In the genomic region with DNA sequence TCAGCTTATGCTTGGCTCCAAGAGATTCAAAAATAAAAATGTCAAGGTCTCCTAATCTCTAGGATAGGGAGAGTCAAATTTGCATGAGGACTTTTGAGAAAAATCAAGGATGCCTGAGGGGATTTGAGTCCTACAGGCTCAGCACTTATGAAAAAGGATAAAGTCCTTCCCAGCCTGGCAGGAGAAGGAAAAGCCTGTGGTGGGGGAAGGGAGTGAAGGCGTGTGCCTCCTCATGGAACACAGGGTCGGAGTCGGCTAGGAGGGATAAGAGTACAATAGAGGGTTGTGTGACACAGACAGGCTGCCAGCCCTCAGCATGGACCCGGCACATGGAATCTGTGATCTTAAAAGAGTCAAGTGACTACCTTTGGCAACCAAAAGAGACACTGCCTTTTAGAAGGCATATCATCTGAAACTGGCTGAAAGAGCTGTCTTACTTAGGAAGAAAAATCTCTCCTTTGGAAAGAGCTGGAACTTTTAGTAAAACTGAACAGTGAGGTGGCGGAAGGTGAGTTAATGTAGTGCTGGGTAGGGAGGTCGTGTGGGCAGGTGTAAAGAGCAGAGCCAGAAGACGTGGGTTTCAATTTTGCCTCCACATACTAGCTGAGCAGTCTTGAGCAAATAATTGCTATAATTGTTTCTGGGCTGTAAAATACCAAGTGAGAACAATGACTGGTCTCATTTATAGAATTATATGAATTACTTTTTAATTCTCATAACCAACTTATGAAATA, we compare ENCODE assay signal across 13 cellular contexts. TPM values are rescaled to one million over a fixed set of nuclear protein-coding genes. Genes with fewer than 3 reads are reported as not detected.
A peak's percentile ranks its signal among the peaks of the same experiment; 100 is the strongest.
DNase-seq lines count a peak whose midpoint lies in the region; TF ChIP-seq lines count a peak whose summit lies in the region.
"Had no signal": no experiment of that assay in that cellular context is flagged by ENCODE, and none has a peak within 500 bp of the region (broad histone marks: within the 10 kb centered on the region; RNA-seq: fewer than 3 reads in every experiment).

No MANE protein-coding gene starts in this region.

- CTCF ChIA-PET in HEK293 (lab: Yijun Ruan, JAX) = interaction anchor here (1.8 kb wide), 1 partner anchor 154 kb away, joined by 5 read pairs; no protein-coding TSS in a partner anchor
- CTCF ChIA-PET in SK-N-SH (lab: Yijun Ruan, JAX) = interaction anchor here (0.6 to 1.3 kb wide), 3 partner anchors 10 to 317 kb away, joined by 3 read pairs; no protein-coding TSS in a partner anchor

- H4K20me1 ChIP-seq in SK-N-SH (ENCODE audit: insufficient read depth) = no peaks in the 10 kb centered on the region
- H4K20me1 ChIP-seq: BLaER1 had no signal

- H3K4me3 ChIP-seq in HEK293 (ENCODE audit: low read depth, low read length) (no peak overlapping the region), SK-N-SH (ENCODE audit: low read depth in 2 of 2, low read length in 1 of 2) (no peak overlapping the region)
- H3K4me3 ChIP-seq: BLaER1, sigmoid colon had no signal

- no peaks in the 10 kb centered on the region for H3K27me3 ChIP-seq in SK-N-SH (ENCODE audit: insufficient read depth)
- H3K27me3 ChIP-seq: BLaER1, sigmoid colon had no signal

- no peak overlapping the region; the same call in 1 of the 2 replicates for H3K27ac ChIP-seq in HEK293 (ENCODE audit: extremely low read depth, low read depth, low read length)
- H3K27ac ChIP-seq in caudate nucleus (ENCODE audit: low read depth, low read length) = peak overlapping the region; percentile 52
- no peak overlapping the region for H3K27ac ChIP-seq in SK-N-SH (ENCODE audit: low read depth in 2 of 2, low read length in 1 of 2)
- H3K27ac ChIP-seq: BLaER1, sigmoid colon had no signal

- DNase-seq in Ammon's horn (ENCODE audit: low spot score) = peak; percentile 21
- peak in 12 of 61 donors; percentile 3 to 75 (median 20) for DNase-seq in caudate nucleus (lab: John Stamatoyannopoulos, UW)
- peak; percentile 14 for DNase-seq in mucosa of gallbladder (ENCODE audit: low spot score)
- no peak for DNase-seq in NCI-H524 treated with DMSO at 0.1 percent for 48 hours (lab: John Stamatoyannopoulos, UW)
- DNase-seq in activated CD8-positive, alpha-beta memory T cell treated with anti-CD3 and anti-CD28 coated beads for 24 hours = no peak
- no peak for DNase-seq in NCI-H748 treated with DMSO at 0.1 percent for 48 hours (lab: John Stamatoyannopoulos, UW)
- DNase-seq in SK-N-SH = no peak
- DNase-seq: activated gamma-delta T cell; central memory CD4-positive, alpha-beta T cell; IMR-90; sigmoid colon had no signal

- TF ChIP-seq EP300 in SK-N-SH (IDR thresholded peaks at IDR 0.05; ENCODE audit: borderline replicate concordance in 1 of 2, low read depth in 1 of 2, low read length in 1 of 2) = no peak

- WGBS in SK-N-SH (ENCODE audit: low lambda C conversion rate) = 87% methylated on average over 7 of the region's 7 CpGs

- POLR2A ChIA-PET in HEK293 (lab: Yijun Ruan, JAX) = no interaction called here
- POLR2A ChIA-PET in SK-N-SH (lab: Yijun Ruan, JAX) = no interaction called here

- TF ChIP-seq CTCF in HEK293 (tag by site-specific recombination; IDR thresholded peaks at IDR 0.05) (no peak), SK-N-SH (IDR thresholded peaks at IDR 0.05) (no peak)

- H3K4me2 ChIP-seq in SK-N-SH = no peak overlapping the region
- H3K4me2 ChIP-seq: BLaER1 had no signal

- no peaks in the 10 kb centered on the region for H3K9me2 ChIP-seq in SK-N-SH

- no peak overlapping the region for H2AFZ ChIP-seq in SK-N-SH (ENCODE audit: low read depth)

- H3F3A ChIP-seq in SK-N-SH (replicated peaks; ENCODE audit: insufficient read depth) = peaks cover 15% of the 10 kb centered on the region

- H3K9ac ChIP-seq in SK-N-SH = no peak overlapping the region
- H3K9ac ChIP-seq: BLaER1 had no signal

- TF ChIP-seq RAD21 in SK-N-SH (IDR thresholded peaks at IDR 0.05; ENCODE audit: low read length) = no peak

- no peaks in the 10 kb centered on the region for H3K79me2 ChIP-seq in SK-N-SH (ENCODE audit: insufficient read depth)

- no peaks in the 10 kb centered on the region for H3K4me1 ChIP-seq in HEK293 (ENCODE audit: control insufficient read depth, insufficient read depth, low read length)
- H3K4me1 ChIP-seq in SK-N-SH (ENCODE audit: control insufficient read depth in 1 of 2, insufficient read depth in 2 of 2, low read depth in 1 of 2, low read length in 1 of 2) = peaks cover 0 to 10% of the 10 kb centered on the region in 2 experiments; a peak in 1 of 4 replicates
- H3K4me1 ChIP-seq: sigmoid colon had no signal

- no peaks in the 10 kb centered on the region for H3K9me3 ChIP-seq in HEK293 (ENCODE audit: control insufficient read depth, insufficient read depth, low read depth, low read length)
- no peaks in the 10 kb centered on the region for H3K9me3 ChIP-seq in SK-N-SH
- H3K9me3 ChIP-seq: BLaER1, sigmoid colon had no signal

- H3K36me3 ChIP-seq in HEK293 (ENCODE audit: control insufficient read depth in 2 of 2, insufficient read depth in 1 of 2, low read length in 2 of 2) (no peaks in the 10 kb centered on the region), SK-N-SH (replicated peaks in 1 of 2; ENCODE audit: control insufficient read depth in 1 of 2, insufficient read depth in 2 of 2, low read length in 1 of 2) (no peaks in the 10 kb centered on the region)
- H3K36me3 ChIP-seq: BLaER1, sigmoid colon had no signal

TF ChIP-seq in HEK293, 187 proteins besides CTCF, POLR2A, EP300 and RAD21:
- TF ChIP-seq ZNF558 (tag by site-specific recombination; IDR thresholded peaks at IDR 0.05) (no peak), EGR2 (tag by site-specific recombination; IDR thresholded peaks at IDR 0.05; ENCODE audit: low read depth) (peak; percentile 28; the same call in 1 of the 2 replicates)

TF ChIP-seq in SK-N-SH, 30 proteins besides CTCF, POLR2A, EP300 and RAD21:
- TF ChIP-seq RFX5 (IDR thresholded peaks at IDR 0.05; ENCODE audit: low read length) = no peak
- TF ChIP-seq TAF1 (IDR thresholded peaks at IDR 0.05; ENCODE audit: borderline replicate concordance, low read depth, low read length) = no peak
- TF ChIP-seq, protein P1, sequence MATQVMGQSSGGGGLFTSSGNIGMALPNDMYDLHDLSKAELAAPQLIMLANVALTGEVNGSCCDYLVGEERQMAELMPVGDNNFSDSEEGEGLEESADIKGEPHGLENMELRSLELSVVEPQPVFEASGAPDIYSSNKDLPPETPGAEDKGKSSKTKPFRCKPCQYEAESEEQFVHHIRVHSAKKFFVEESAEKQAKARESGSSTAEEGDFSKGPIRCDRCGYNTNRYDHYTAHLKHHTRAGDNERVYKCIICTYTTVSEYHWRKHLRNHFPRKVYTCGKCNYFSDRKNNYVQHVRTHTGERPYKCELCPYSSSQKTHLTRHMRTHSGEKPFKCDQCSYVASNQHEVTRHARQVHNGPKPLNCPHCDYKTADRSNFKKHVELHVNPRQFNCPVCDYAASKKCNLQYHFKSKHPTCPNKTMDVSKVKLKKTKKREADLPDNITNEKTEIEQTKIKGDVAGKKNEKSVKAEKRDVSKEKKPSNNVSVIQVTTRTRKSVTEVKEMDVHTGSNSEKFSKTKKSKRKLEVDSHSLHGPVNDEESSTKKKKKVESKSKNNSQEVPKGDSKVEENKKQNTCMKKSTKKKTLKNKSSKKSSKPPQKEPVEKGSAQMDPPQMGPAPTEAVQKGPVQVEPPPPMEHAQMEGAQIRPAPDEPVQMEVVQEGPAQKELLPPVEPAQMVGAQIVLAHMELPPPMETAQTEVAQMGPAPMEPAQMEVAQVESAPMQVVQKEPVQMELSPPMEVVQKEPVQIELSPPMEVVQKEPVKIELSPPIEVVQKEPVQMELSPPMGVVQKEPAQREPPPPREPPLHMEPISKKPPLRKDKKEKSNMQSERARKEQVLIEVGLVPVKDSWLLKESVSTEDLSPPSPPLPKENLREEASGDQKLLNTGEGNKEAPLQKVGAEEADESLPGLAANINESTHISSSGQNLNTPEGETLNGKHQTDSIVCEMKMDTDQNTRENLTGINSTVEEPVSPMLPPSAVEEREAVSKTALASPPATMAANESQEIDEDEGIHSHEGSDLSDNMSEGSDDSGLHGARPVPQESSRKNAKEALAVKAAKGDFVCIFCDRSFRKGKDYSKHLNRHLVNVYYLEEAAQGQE (IDR thresholded peaks at IDR 0.05; ENCODE audit: low read depth, low read length) = no peak
- no peak for TF ChIP-seq JUND (IDR thresholded peaks at IDR 0.05)
- TF ChIP-seq FOSL2 (IDR thresholded peaks at IDR 0.05; ENCODE audit: borderline replicate concordance, low read depth) = no peak
- TF ChIP-seq, protein P2, sequence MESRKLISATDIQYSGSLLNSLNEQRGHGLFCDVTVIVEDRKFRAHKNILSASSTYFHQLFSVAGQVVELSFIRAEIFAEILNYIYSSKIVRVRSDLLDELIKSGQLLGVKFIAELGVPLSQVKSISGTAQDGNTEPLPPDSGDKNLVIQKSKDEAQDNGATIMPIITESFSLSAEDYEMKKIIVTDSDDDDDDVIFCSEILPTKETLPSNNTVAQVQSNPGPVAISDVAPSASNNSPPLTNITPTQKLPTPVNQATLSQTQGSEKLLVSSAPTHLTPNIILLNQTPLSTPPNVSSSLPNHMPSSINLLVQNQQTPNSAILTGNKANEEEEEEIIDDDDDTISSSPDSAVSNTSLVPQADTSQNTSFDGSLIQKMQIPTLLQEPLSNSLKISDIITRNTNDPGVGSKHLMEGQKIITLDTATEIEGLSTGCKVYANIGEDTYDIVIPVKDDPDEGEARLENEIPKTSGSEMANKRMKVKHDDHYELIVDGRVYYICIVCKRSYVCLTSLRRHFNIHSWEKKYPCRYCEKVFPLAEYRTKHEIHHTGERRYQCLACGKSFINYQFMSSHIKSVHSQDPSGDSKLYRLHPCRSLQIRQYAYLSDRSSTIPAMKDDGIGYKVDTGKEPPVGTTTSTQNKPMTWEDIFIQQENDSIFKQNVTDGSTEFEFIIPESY (IDR thresholded peaks at IDR 0.05; ENCODE audit: borderline replicate concordance, low read depth) = no peak
- TF ChIP-seq CHD2 (IDR thresholded peaks at IDR 0.05; ENCODE audit: low read length, partially characterized antibody) = no peak
- TF ChIP-seq EZH2phosphoT487 (IDR thresholded peaks at IDR 0.05; ENCODE audit: borderline replicate concordance, low read depth) = no peak
- no peak for TF ChIP-seq NFIC (IDR thresholded peaks at IDR 0.05; ENCODE audit: borderline replicate concordance)
- no peak for TF ChIP-seq RCOR1 (IDR thresholded peaks at IDR 0.05; ENCODE audit: low read length)
- no peak for TF ChIP-seq GATA2 (CRISPR knock-in tag; IDR thresholded peaks at IDR 0.05)
- TF ChIP-seq MXI1 (IDR thresholded peaks at IDR 0.05; ENCODE audit: low read depth, low read length) = no peak
- TF ChIP-seq ELF1 (IDR thresholded peaks at IDR 0.05) = no peak
TF ChIP-seq in SK-N-SH: peak in this region for 0.

RNA-seq across cellular contexts. Expression of a gene that starts 58.8 kb away (rescaled TPM):
- total RNA-seq in mucosa of gallbladder = 83.6 TPM
- polyA plus RNA-seq in SK-N-SH (2012; rRNA removed) = 29.4 and 30.7 TPM in 2 replicates
- 36.5 and 45.4 TPM in 2 replicates for polyA plus RNA-seq in SK-N-SH (2012; cell fraction: cytosol; rRNA removed)
- polyA plus RNA-seq in SK-N-SH (2012; cell fraction: nucleus; rRNA removed) = 17.4 and 24.9 TPM in 2 replicates

Comparison
In these comparisons a context has a peak if more than half of its experiments do, and no peak if none do; other contexts are left out.
1. DNase-seq: peak in Ammon's horn (single experiment) and mucosa of gallbladder (single experiment); none in NCI-H524 treated with DMSO at 0.1 percent for 48 hours (single experiment), activated CD8-positive, alpha-beta memory T cell treated with anti-CD3 and anti-CD28 coated beads for 24 hours (single experiment), NCI-H748 treated with DMSO at 0.1 percent for 48 hours (single experiment) and SK-N-SH (single experiment).